13 cellular contexts compared by ENCODE assay signal in genomic region chr16:27403601-27403992, GRCh38. TPM values are rescaled to one million over a fixed set of nuclear protein-coding genes. Genes with fewer than 3 reads are reported as not detected.
DNase-seq lines count a peak whose midpoint lies in the region; ATAC-seq and TF ChIP-seq lines count a peak whose summit lies in the region.
"Had no signal": no experiment of that assay in that cellular context is flagged by ENCODE, and none has a peak within 500 bp of the region (broad histone marks: within the 10 kb centered on the region; RNA-seq: fewer than 3 reads in every experiment).

No MANE protein-coding gene starts in this region.

- H3K27me3 ChIP-seq in SJCRH30 = no peaks in the 10 kb centered on the region

- H3K4me1 ChIP-seq in SJCRH30 = peaks cover 29% of the 10 kb centered on the region

- H3K27ac Mint-ChIP-seq in activated CD4-positive, alpha-beta T cell treated with anti-CD3 and anti-CD28 coated beads for 36 hours = peak overlapping the region; percentile 97
- H3K27ac Mint-ChIP-seq in activated naive CD8-positive, alpha-beta T cell treated with anti-CD3 and anti-CD28 coated beads, Interleukin-2, amount 50 U/mL, for 24 hours = peak overlapping the region; percentile 98
- H3K27ac Mint-ChIP-seq in nephron progenitor cell = no peak overlapping the region

- peaks cover 54% of the 10 kb centered on the region for H3K4me1 Mint-ChIP-seq in activated CD4-positive, alpha-beta T cell treated with anti-CD3 and anti-CD28 coated beads for 36 hours
- peaks cover 70% of the 10 kb centered on the region for H3K4me1 Mint-ChIP-seq in activated naive CD8-positive, alpha-beta T cell treated with anti-CD3 and anti-CD28 coated beads, Interleukin-2, amount 50 U/mL, for 24 hours
- H3K4me1 Mint-ChIP-seq in nephron progenitor cell = peaks cover 7% of the 10 kb centered on the region

- H3K27ac ChIP-seq in SJCRH30 = peak overlapping the region; percentile 67
- H3K27ac ChIP-seq in skin epidermis = peak overlapping the region in 11 of 21 experiments; percentile 25 to 94 (median 62)
- H3K27ac ChIP-seq: tibial nerve had no signal

- H3K4me3 Mint-ChIP-seq in activated CD4-positive, alpha-beta T cell treated with anti-CD3 and anti-CD28 coated beads for 36 hours = peak overlapping the region; percentile 99
- peak overlapping the region; percentile 100 for H3K4me3 Mint-ChIP-seq in activated naive CD8-positive, alpha-beta T cell treated with anti-CD3 and anti-CD28 coated beads, Interleukin-2, amount 50 U/mL, for 24 hours
- H3K4me3 Mint-ChIP-seq in nephron progenitor cell = no peak overlapping the region

- H3K9me3 ChIP-seq in SJCRH30 (replicated peaks) = no peaks in the 10 kb centered on the region

- intact Hi-C loops in activated CD4-positive, alpha-beta T cell treated with anti-CD3 and anti-CD28 coated beads for 36 hours (cut with DNase I, micrococcal nuclease) = loop anchor here (2.0 to 10.0 kb wide), 8 partner anchors 23 to 791 kb away; no protein-coding TSS in a partner anchor

- peaks cover 56% of the 10 kb centered on the region for H3K36me3 Mint-ChIP-seq in activated CD4-positive, alpha-beta T cell treated with anti-CD3 and anti-CD28 coated beads for 36 hours (ENCODE audit: low read depth)
- peaks cover 59% of the 10 kb centered on the region for H3K36me3 Mint-ChIP-seq in activated naive CD8-positive, alpha-beta T cell treated with anti-CD3 and anti-CD28 coated beads, Interleukin-2, amount 50 U/mL, for 24 hours (ENCODE audit: low read depth)
- H3K36me3 Mint-ChIP-seq in nephron progenitor cell (ENCODE audit: low read depth) = no peaks in the 10 kb centered on the region

- POLR2A ChIA-PET in activated CD4-positive, alpha-beta T cell treated with anti-CD3 and anti-CD28 coated beads for 36 hours (lab: Charles Lee) = interaction anchor here (0.9 to 8.4 kb wide), 11 partner anchors 13 to 200 kb away, joined by 3 to 103 read pairs (median 8); partner anchors contain the start of gene KDM8

- H3K36me3 ChIP-seq in SJCRH30 = no peaks in the 10 kb centered on the region; the same call in 1 of the 2 replicates
- H3K36me3 ChIP-seq: tibial nerve had no signal

- no peak for TF ChIP-seq CTCF in nephron progenitor cell (IDR thresholded peaks at IDR 0.05)

- H3K4me3 ChIP-seq in SJCRH30 (no peak overlapping the region; the same call in 1 of the 2 replicates), skin epidermis (peak overlapping the region; percentile 23 to 42 (median 32))

- CTCF ChIA-PET in activated CD4-positive, alpha-beta T cell treated with anti-CD3 and anti-CD28 coated beads for 36 hours (lab: Charles Lee) = interaction anchor here (0.6 to 7.4 kb wide), 7 partner anchors 16 to 118 kb away, joined by 3 to 51 read pairs (median 5); no protein-coding TSS in a partner anchor

- no peaks in the 10 kb centered on the region for H3K9me3 Mint-ChIP-seq in activated CD4-positive, alpha-beta T cell treated with anti-CD3 and anti-CD28 coated beads for 36 hours (ENCODE audit: low read depth)
- no peaks in the 10 kb centered on the region for H3K9me3 Mint-ChIP-seq in activated naive CD8-positive, alpha-beta T cell treated with anti-CD3 and anti-CD28 coated beads, Interleukin-2, amount 50 U/mL, for 24 hours
- H3K9me3 Mint-ChIP-seq in nephron progenitor cell = peaks cover 4% of the 10 kb centered on the region

- no peak for ATAC-seq in activated CD4-positive, alpha-beta T cell treated with anti-CD3 and anti-CD28 coated beads for 36 hours
- no peak for ATAC-seq in activated naive CD8-positive, alpha-beta T cell treated with anti-CD3 and anti-CD28 coated beads, Interleukin-2, amount 50 U/mL, for 24 hours
- ATAC-seq: left colon had no signal

- peak; percentile 35 for DNase-seq in activated CD4-positive, alpha-beta T cell treated with anti-CD3 and anti-CD28 coated beads for 36 hours
- no peak for DNase-seq in activated CD4-positive, alpha-beta T cell treated with anti-CD3 and anti-CD28 coated beads, Interleukin-2, amount 50 U/mL, for 1 hour
- DNase-seq in SJCRH30 (no peak), DMS53 treated with DMSO at 0.1 percent for 48 hours (lab: John Stamatoyannopoulos, UW; ENCODE audit: unreplicated experiment) (no peak), DMS114 treated with DMSO at 0.1 percent for 48 hours (lab: John Stamatoyannopoulos, UW; ENCODE audit: unreplicated experiment) (no peak), nephron progenitor cell (no peak)
- DNase-seq in activated naive CD8-positive, alpha-beta T cell treated with anti-CD3 and anti-CD28 coated beads, Interleukin-2, amount 50 U/mL, for 24 hours = no peak
- DNase-seq: Calu3, left colon, NCI-H2029, Right ventricle myocardium superior had no signal

- H3K27me3 Mint-ChIP-seq in activated CD4-positive, alpha-beta T cell treated with anti-CD3 and anti-CD28 coated beads for 36 hours = no peaks in the 10 kb centered on the region
- no peaks in the 10 kb centered on the region for H3K27me3 Mint-ChIP-seq in activated naive CD8-positive, alpha-beta T cell treated with anti-CD3 and anti-CD28 coated beads, Interleukin-2, amount 50 U/mL, for 24 hours
- H3K27me3 Mint-ChIP-seq in nephron progenitor cell (ENCODE audit: low read depth, poor library complexity) = peaks cover 29% of the 10 kb centered on the region

RNA-seq across cellular contexts. Expression of gene IL21R, which starts 1.6 kb away (rescaled TPM):
- total RNA-seq in activated CD4-positive, alpha-beta T cell treated with anti-CD3 and anti-CD28 coated beads for 36 hours = 10 to 100 TPM; 61.8 to 73.5 TPM
- 3.8 and 4.6 TPM in 2 replicates for total RNA-seq in SJCRH30 (2014; rRNA removed; shearing (Covaris generic))
- total RNA-seq: Calu3 had no signal

Comparison
In these comparisons a context has a peak if more than half of its experiments do, and no peak if none do; other contexts are left out.
1. RNA of gene IL21R, which starts 1.6 kb away (total RNA-seq): 61.8 to 73.5 TPM in activated CD4-positive, alpha-beta T cell treated with anti-CD3 and anti-CD28 coated beads for 36 hours; 3.8 to 4.6 TPM in SJCRH30; every median in the first group is over 10 times any median in the second.